In genomic region chr2:113541200-113541983, GRCh38 we compare ENCODE assay signal across 8 cellular contexts. TPM values are rescaled to one million over a fixed set of nuclear protein-coding genes. Genes with fewer than 3 reads are reported as not detected.
A peak's percentile ranks its signal among the peaks of the same experiment; 100 is the strongest.
DNase-seq lines count a peak whose midpoint lies in the region; ATAC-seq and TF ChIP-seq lines count a peak whose summit lies in the region.
"Not testable (repeated sequence)": the region's sequence is repeated elsewhere in the genome, so short reads cannot be mapped to it uniquely, and the experiment has no call there.

No MANE protein-coding gene starts in this region.

- not testable (repeated sequence) for H3K36me3 ChIP-seq in NT2/D1 (ENCODE audit: insufficient read depth, insufficient read length, low read length); breast epithelium; right lobe of liver; tibial artery

- H3K9ac ChIP-seq in NT2/D1 (ENCODE audit: insufficient read length, low read depth) = peak overlapping the region; percentile 67

- DNase-seq in Daoy (ENCODE audit: low read depth) (peak; percentile 26), right lobe of liver (peak; percentile 36 to 56 (median 50)), progenitor cell of endocrine pancreas (ENCODE audit: low spot score, unreplicated experiment) (peak; percentile 17), tibial artery (peak; percentile 27 to 65)
- DNase-seq in NT2/D1 (ENCODE audit: low read depth, low spot score); breast epithelium (ENCODE audit: low spot score in 2 of 2); foreskin keratinocyte: not testable (repeated sequence)
- peak; percentile 28 for DNase-seq in activated CD8-positive, alpha-beta memory T cell treated with anti-CD3 and anti-CD28 coated beads, Interleukin-2, amount 50 U/mL, for 4 hours

- peak overlapping the region; percentile 74 for H3K4me3 Mint-ChIP-seq in progenitor cell of endocrine pancreas (ENCODE audit: low read depth)

- peaks cover 13% of the 10 kb centered on the region for H3K27me3 Mint-ChIP-seq in progenitor cell of endocrine pancreas

- not testable (repeated sequence) for H3K27ac Mint-ChIP-seq in progenitor cell of endocrine pancreas

- not testable (repeated sequence) for H3K36me3 Mint-ChIP-seq in progenitor cell of endocrine pancreas (ENCODE audit: insufficient read depth)

- H3K4me3 ChIP-seq in NT2/D1 (ENCODE audit: insufficient read length, low read depth) (peak overlapping the region; percentile 43), breast epithelium (peak overlapping the region; percentile 60 to 83 (median 61)), right lobe of liver (peak overlapping the region; percentile 21 to 59 (median 49)), tibial artery (peak overlapping the region; percentile 62 to 64)

- H3K4me1 ChIP-seq in NT2/D1 (ENCODE audit: insufficient read depth, insufficient read length); breast epithelium; foreskin keratinocyte; right lobe of liver; tibial artery: not testable (repeated sequence)

- WGBS in right lobe of liver (ENCODE audit: insufficient coverage, low coverage, low lambda C conversion rate, missing lambda C conversion rate) = 0% methylated on average over 2 of the region's 72 CpGs

- H3K27ac ChIP-seq in breast epithelium = peak overlapping the region; percentile 52 to 86
- H3K27ac ChIP-seq in foreskin keratinocyte = not testable (repeated sequence)
- H3K27ac ChIP-seq in right lobe of liver = peak overlapping the region in 1 of 3 donors; percentile 73
- peak overlapping the region; percentile 62 to 65 for H3K27ac ChIP-seq in tibial artery

- not testable (repeated sequence) for TF ChIP-seq POLR2A in breast epithelium (IDR thresholded peaks at IDR 0.05); right lobe of liver (IDR thresholded peaks at IDR 0.05)

- H3K4me1 Mint-ChIP-seq in progenitor cell of endocrine pancreas (ENCODE audit: low read depth) = not testable (repeated sequence)

- TF ChIP-seq CTCF in breast epithelium (IDR thresholded peaks at IDR 0.05); foreskin keratinocyte (conservative IDR thresholded peaks at IDR 0.05); right lobe of liver (IDR thresholded peaks at IDR 0.05); progenitor cell of endocrine pancreas (IDR thresholded peaks at IDR 0.05; ENCODE audit: unreplicated experiment); tibial artery (IDR thresholded peaks at IDR 0.05): not testable (repeated sequence)

- ATAC-seq in foreskin keratinocyte = peak; percentile 63
- ATAC-seq in right lobe of liver = peak; percentile 66 to 78 (median 74)

- not testable (repeated sequence) for H3K9me3 Mint-ChIP-seq in progenitor cell of endocrine pancreas (ENCODE audit: low read depth)

- H3K27me3 ChIP-seq in NT2/D1 (ENCODE audit: insufficient read depth, insufficient read length) (peaks cover 29% of the 10 kb centered on the region), foreskin keratinocyte (peaks cover 16% of the 10 kb centered on the region)
- not testable (repeated sequence) for H3K27me3 ChIP-seq in breast epithelium, right lobe of liver, tibial artery

- intact Hi-C loops in breast epithelium (cut with DNase I; ENCODE audit: low total_unique reads); right lobe of liver (cut with DNase I); tibial artery (cut with DNase I; ENCODE audit: low total_unique reads): not testable (repeated sequence)

- H3K9me3 ChIP-seq in NT2/D1 (ENCODE audit: insufficient read depth, low read length); breast epithelium; right lobe of liver; tibial artery: not testable (repeated sequence)

RNA-seq across cellular contexts. Expression of gene FOXD4L1, which starts 42.9 kb away (rescaled TPM):
- 0.11 TPM in 1 of 2 replicates, not detected in the other for total RNA-seq in Daoy (2014; rRNA removed; shearing (Covaris generic))
- total RNA-seq in breast epithelium (under 1 TPM in 2 of 3 donors, not detected in 1; 0.16 to 0.44 TPM), foreskin keratinocyte (0.03 and 0.11 TPM in 2 replicates), right lobe of liver (under 1 TPM in 2 of 6 experiments, not detected in 4; 0.11 to 0.14 TPM), progenitor cell of endocrine pancreas (0.20 and 0.48 TPM in 2 replicates)
- polyA plus RNA-seq in foreskin keratinocyte = 0.02 TPM in 2 replicates
